In the genomic region with DNA sequence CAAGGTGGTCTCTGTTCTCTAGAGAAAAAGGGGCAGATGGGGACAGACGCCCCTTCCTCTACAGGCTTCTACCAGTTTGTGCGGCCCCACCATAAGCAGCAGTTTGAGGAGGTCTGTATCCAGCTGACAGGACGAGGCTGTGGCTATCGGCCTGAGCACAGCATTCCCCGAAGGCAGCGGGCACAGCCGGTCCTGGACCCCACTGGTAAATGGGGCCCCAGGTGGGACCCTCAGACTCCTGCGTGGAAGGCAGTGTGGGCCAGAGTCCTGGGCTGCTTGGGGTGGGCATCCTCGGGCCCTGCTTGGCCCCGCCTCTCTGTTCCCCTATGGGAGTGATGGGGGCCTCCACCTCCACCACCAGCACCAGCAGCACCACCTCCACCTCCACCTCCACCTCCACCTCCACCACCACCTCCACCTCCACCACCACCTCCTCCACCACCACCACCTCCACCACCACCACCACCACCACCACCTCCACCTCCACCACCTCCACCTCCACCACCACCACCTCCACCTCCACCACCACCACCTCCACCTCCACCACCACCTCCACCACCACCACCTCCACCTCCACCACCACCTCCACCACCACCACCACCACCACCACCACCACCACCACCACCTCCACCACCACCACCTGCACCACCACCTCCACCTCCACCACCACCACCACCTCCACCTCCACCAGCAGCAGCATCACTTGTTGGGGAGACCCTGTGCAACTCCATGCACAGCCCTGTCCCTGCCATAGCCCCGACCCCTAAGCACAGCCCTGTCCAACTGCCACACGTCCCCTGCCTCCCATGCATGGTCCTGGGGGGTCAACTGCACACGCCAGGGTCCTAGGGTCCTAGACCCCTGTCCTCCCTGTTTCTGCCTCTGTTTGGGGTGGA, we compare ENCODE assay signal across 11 cellular contexts. TPM values are rescaled to one million over a fixed set of nuclear protein-coding genes. Genes with fewer than 3 reads are reported as not detected.
DNase-seq lines count a peak whose midpoint lies in the region; ATAC-seq and TF ChIP-seq lines count a peak whose summit lies in the region.
"Had no signal": no experiment of that assay in that cellular context is flagged by ENCODE, and none has a peak within 500 bp of the region (broad histone marks: within the 10 kb centered on the region; RNA-seq: fewer than 3 reads in every experiment).

No MANE protein-coding gene starts in this region.

- 92 to 93% methylated on average over 6 to 11 of the region's 13 CpGs for WGBS in endodermal cell (ENCODE audit: insufficient coverage in 1 of 2, insufficient read length in 1 of 2), 2 experiments

- H3K9ac ChIP-seq in endodermal cell (ENCODE audit: extremely low read depth, low read length, poor library complexity, severe bottlenecking), result no peak overlapping the region

- TF ChIP-seq CTCF in VCaP (conservative IDR thresholded peaks at IDR 0.05) (no peak), endodermal cell (conservative IDR thresholded peaks at IDR 0.05) (no peak), osteoblast (IDR thresholded peaks at IDR 0.05; ENCODE audit: extremely low read depth, low read depth, low read length) (no peak), omental fat pad (IDR thresholded peaks at IDR 0.05) (no peak)

- no peaks in the 10 kb centered on the region for H4K20me1 ChIP-seq in osteoblast (ENCODE audit: insufficient read depth, low read length)

- ATAC-seq in omental fat pad (ENCODE audit: low FRiP score), result no peak
- ATAC-seq: body of pancreas; CD8-positive, alpha-beta T cell; GM23338 had no signal

- peak overlapping the region; percentile 5; the same call in 1 of the 2 replicates for H3K27ac ChIP-seq in VCaP
- peak overlapping the region; percentile 11 for H3K27ac ChIP-seq in endodermal cell (ENCODE audit: low read depth, low read length)
- H3K27ac ChIP-seq in osteoblast (ENCODE audit: low read depth, low read length), result no peak overlapping the region

- no peak overlapping the region for H3K4me2 ChIP-seq in osteoblast (ENCODE audit: insufficient read depth, low read length)
- H3K4me2 ChIP-seq: GM23338 had no signal

- H3K9me3 ChIP-seq in endodermal cell (ENCODE audit: control insufficient read depth, low read length), result no peaks in the 10 kb centered on the region
- no peaks in the 10 kb centered on the region for H3K9me3 ChIP-seq in osteoblast (ENCODE audit: low read depth, low read length)
- H3K9me3 ChIP-seq: body of pancreas had no signal

- no peaks in the 10 kb centered on the region for H3K79me2 ChIP-seq in osteoblast (ENCODE audit: insufficient read depth, low read length)

- no peaks in the 10 kb centered on the region for H3K27me3 Mint-ChIP-seq in endodermal cell (ENCODE audit: insufficient read depth)

- no peak overlapping the region for H2AFZ ChIP-seq in osteoblast (ENCODE audit: low read length)
- H2AFZ ChIP-seq: GM23338 had no signal

- peaks cover 10% of the 10 kb centered on the region for H3K36me3 Mint-ChIP-seq in endodermal cell (ENCODE audit: low read depth)

- H3K36me3 ChIP-seq in H7 (replicated peaks; ENCODE audit: control insufficient read depth, insufficient read depth, low read length), result peaks cover 1% of the 10 kb centered on the region; the same call in 1 of the 2 replicates
- no peaks in the 10 kb centered on the region for H3K36me3 ChIP-seq in endodermal cell (ENCODE audit: control insufficient read depth, insufficient read depth, low read length)
- H3K36me3 ChIP-seq in osteoblast (ENCODE audit: insufficient read depth, low read length), result peaks cover 3% of the 10 kb centered on the region

- H3K4me3 ChIP-seq in H7 (ENCODE audit: insufficient read depth, low read depth, low read length) (no peak overlapping the region), endodermal cell (ENCODE audit: low read length) (no peak overlapping the region), osteoblast (ENCODE audit: insufficient read depth, low read length) (no peak overlapping the region)
- H3K4me3 ChIP-seq: body of pancreas, GM23338 had no signal

- no peak overlapping the region for H3K27ac Mint-ChIP-seq in endodermal cell
- H3K27ac Mint-ChIP-seq: CD8-positive, alpha-beta T cell; GM23338 had no signal

- no peaks in the 10 kb centered on the region for H3K4me1 ChIP-seq in endodermal cell (ENCODE audit: control insufficient read depth, insufficient read depth, low read length)
- peaks cover 17% of the 10 kb centered on the region for H3K4me1 ChIP-seq in osteoblast (ENCODE audit: insufficient read depth, low read length)

- H3K27me3 ChIP-seq in H7 (ENCODE audit: control insufficient read depth, insufficient read depth, low read length) (no peaks in the 10 kb centered on the region; the same call in 1 of the 2 replicates), endodermal cell (ENCODE audit: control insufficient read depth, insufficient read depth, low read length, poor library complexity, severe bottlenecking) (no peaks in the 10 kb centered on the region), osteoblast (ENCODE audit: insufficient read depth, low read length) (no peaks in the 10 kb centered on the region)
- H3K27me3 ChIP-seq: body of pancreas had no signal

- H3K4me1 Mint-ChIP-seq in endodermal cell, result no peaks in the 10 kb centered on the region

- no peak overlapping the region for H3K4me3 Mint-ChIP-seq in endodermal cell
- H3K4me3 Mint-ChIP-seq: CD8-positive, alpha-beta T cell; GM23338 had no signal

- peaks cover 2% of the 10 kb centered on the region for H3K9me3 Mint-ChIP-seq in endodermal cell
- H3K9me3 Mint-ChIP-seq: CD8-positive, alpha-beta T cell had no signal

- DNase-seq in H7 (peak; percentile 56), endodermal cell (no peak), osteoblast (ENCODE audit: insufficient read length, low spot score, missing footprints) (peak; percentile 49), NCI-H526 (lab: John Stamatoyannopoulos, UW) (no peak), omental fat pad (ENCODE audit: low spot score) (no peak), COLO668 (lab: John Stamatoyannopoulos, UW; ENCODE audit: unreplicated experiment) (no peak)
- DNase-seq: CD8-positive, alpha-beta T cell; NCI-H1694 had no signal

RNA-seq across cellular contexts. Expression of a gene that starts 3.1 kb away (rescaled TPM):
- not detected in 2 replicates for total RNA-seq in H7 (2014; rRNA removed; shearing (Covaris generic))
- total RNA-seq in endodermal cell (not detected), osteoblast (2.1 and 2.9 TPM in 2 replicates), omental fat pad (10 to 100 TPM; 10.5 to 91.9 (median 12.3) TPM)
- polyA plus RNA-seq in endodermal cell (2013, experiment 1 of 2), result 2.0 TPM
- 1.1 TPM for polyA plus RNA-seq in endodermal cell (2013, experiment 2 of 2)
- polyA plus RNA-seq: GM23338 had no signal

RNA-seq across cellular contexts. Expression of a gene that starts 14.4 kb away (rescaled TPM):
- total RNA-seq in H7 (2014; rRNA removed; shearing (Covaris generic)), result 24.2 and 26.2 TPM in 2 replicates
- total RNA-seq in endodermal cell (10 to 100 TPM; 41.6 to 46.2 TPM), osteoblast (21.7 and 23.0 TPM in 2 replicates), omental fat pad (10 to 100 TPM; 25.5 to 44.3 (median 40.9) TPM)
- 17.2 TPM for polyA plus RNA-seq in endodermal cell (2013, experiment 1 of 2)
- 13.7 TPM for polyA plus RNA-seq in endodermal cell (2013, experiment 2 of 2)

RNA-seq across cellular contexts. Expression of a gene that starts 14.5 kb away (rescaled TPM):
- 32.6 and 52.0 TPM in 2 replicates for total RNA-seq in H7 (2014; rRNA removed; shearing (Covaris generic))
- 10 to 100 TPM; 28.8 to 29.5 TPM for total RNA-seq in endodermal cell
- polyA plus RNA-seq in endodermal cell (2013, experiment 1 of 2), result 20.8 TPM
- polyA plus RNA-seq in endodermal cell (2013, experiment 2 of 2), result 22.4 TPM
- total RNA-seq in osteoblast, result 15.6 and 18.8 TPM in 2 replicates
- total RNA-seq in omental fat pad, result 10 to 100 TPM; 13.2 to 34.5 (median 20.6) TPM

RNA-seq across cellular contexts. Expression of a gene that starts 35.2 kb away (rescaled TPM):
- total RNA-seq in H7 (2014; rRNA removed; shearing (Covaris generic)), result 15.1 and 22.4 TPM in 2 replicates
- total RNA-seq in endodermal cell, result 10 to 100 TPM; 33.9 to 36.7 TPM
- polyA plus RNA-seq in endodermal cell (2013, experiment 1 of 2), result 17.6 TPM
- polyA plus RNA-seq in endodermal cell (2013, experiment 2 of 2), result 14.2 TPM
- total RNA-seq in osteoblast, result 10.9 and 11.8 TPM in 2 replicates
- 10 to 100 TPM; 10.2 to 34.4 (median 21.6) TPM for total RNA-seq in omental fat pad

RNA-seq across cellular contexts. Expression of a gene that starts 40.1 kb away (rescaled TPM):
- total RNA-seq in H7 (2014; rRNA removed; shearing (Covaris generic)), result 24.9 and 32.7 TPM in 2 replicates
- total RNA-seq in endodermal cell, result 10 to 100 TPM in 1 of 2 donors, 1 to 10 TPM in 1; 6.7 to 18.3 TPM
- polyA plus RNA-seq in endodermal cell (2013, experiment 1 of 2), result 52.0 TPM
- 47.9 TPM for polyA plus RNA-seq in endodermal cell (2013, experiment 2 of 2)
- total RNA-seq in osteoblast, result 1.1 and 2.1 TPM in 2 replicates
- total RNA-seq in omental fat pad, result 10 to 100 TPM in 2 of 4 donors, 1 to 10 TPM in 2; 7.6 to 17.4 (median 12.0) TPM

Comparison
In these comparisons a context has a peak if more than half of its experiments do, and no peak if none do; other contexts are left out.
1. DNase-seq: peak in H7 (single experiment) and osteoblast (single experiment); none in endodermal cell (single experiment), NCI-H526 (0 of 2), omental fat pad (single experiment) and COLO668 (single experiment).